In the genomic region with DNA sequence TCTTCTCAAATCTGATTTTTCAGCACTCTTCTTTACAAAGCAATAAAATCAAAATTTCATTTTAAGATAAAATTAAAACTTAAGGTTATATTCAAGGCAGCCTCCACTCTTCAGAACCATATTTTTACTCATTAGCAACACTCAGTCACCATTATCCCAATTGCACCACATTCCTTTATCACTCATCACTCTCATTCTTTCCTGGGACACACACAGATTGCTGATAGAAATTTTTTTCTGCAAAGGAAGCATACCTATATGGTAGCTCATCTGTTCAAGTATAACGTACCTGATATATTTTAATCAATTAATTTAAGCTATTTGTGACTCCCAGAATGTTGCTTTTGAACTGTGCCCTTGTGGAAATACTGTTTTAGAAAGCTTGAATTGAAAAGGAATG, we compare ENCODE assay signal across 21 cellular contexts.
DNase-seq lines count a peak whose midpoint lies in the region; ATAC-seq and TF ChIP-seq lines count a peak whose summit lies in the region.
"Had no signal": no experiment of that assay in that cellular context is flagged by ENCODE, and none has a peak within 500 bp of the region (broad histone marks: within the 10 kb centered on the region; RNA-seq: fewer than 3 reads in every experiment).

No MANE protein-coding gene starts in this region.

- TF ChIP-seq POLR2A in vagina (IDR thresholded peaks at IDR 0.05): no peak

- H3K36me3 ChIP-seq in SK-N-SH (replicated peaks in 1 of 2; ENCODE audit: control insufficient read depth in 1 of 2, insufficient read depth in 2 of 2, low read length in 1 of 2) (no peaks in the 10 kb centered on the region), vagina (no peaks in the 10 kb centered on the region)
- H3K36me3 ChIP-seq: Peyer's patch had no signal

- no peak overlapping the region for H3K4me2 ChIP-seq in SK-N-SH

- H3K4me3 Mint-ChIP-seq in CD4-positive, alpha-beta T cell: no peak overlapping the region
- no peak overlapping the region for H3K4me3 Mint-ChIP-seq in immature natural killer cell
- H3K4me3 Mint-ChIP-seq: B cell had no signal

- no peaks in the 10 kb centered on the region for H4K20me1 ChIP-seq in SK-N-SH (ENCODE audit: insufficient read depth)

- H3K4me3 ChIP-seq in SK-N-SH (ENCODE audit: low read depth in 2 of 2, low read length in 1 of 2) (no peak overlapping the region), choroid plexus epithelial cell (ENCODE audit: low read depth, low read length) (no peak overlapping the region), vagina (no peak overlapping the region)
- H3K4me3 ChIP-seq: Peyer's patch had no signal

- ATAC-seq in CD4-positive, alpha-beta T cell (ENCODE audit: poor library complexity): no peak
- no peak for ATAC-seq in GM18858 (IDR thresholded peaks at IDR 0.05; ENCODE audit: unreplicated experiment)

- peaks cover 7% of the 10 kb centered on the region for H3K9me3 Mint-ChIP-seq in CD4-positive, alpha-beta T cell
- peaks cover 0 to 24% (median 7%) of the 10 kb centered on the region in 6 donors for H3K9me3 Mint-ChIP-seq in immature natural killer cell

- H3K27me3 ChIP-seq in SK-N-SH (ENCODE audit: insufficient read depth) (no peaks in the 10 kb centered on the region), vagina (no peaks in the 10 kb centered on the region)
- no peaks in the 10 kb centered on the region for H3K27me3 ChIP-seq in CD4-positive, alpha-beta T cell (ENCODE audit: control insufficient read depth, insufficient read depth, low read length)
- H3K27me3 ChIP-seq: Peyer's patch had no signal

- no peaks in the 10 kb centered on the region for H3F3A ChIP-seq in SK-N-SH (replicated peaks; ENCODE audit: insufficient read depth)

- H3K27me3 Mint-ChIP-seq in CD4-positive, alpha-beta T cell: no peaks in the 10 kb centered on the region
- H3K27me3 Mint-ChIP-seq in immature natural killer cell (ENCODE audit: low read depth in 3 of 3): peaks cover 0 to 2% (median 0%) of the 10 kb centered on the region in 3 donors
- H3K27me3 Mint-ChIP-seq: B cell had no signal

- H3K27ac Mint-ChIP-seq in CD4-positive, alpha-beta T cell: no peak overlapping the region
- H3K27ac Mint-ChIP-seq in immature natural killer cell: no peak overlapping the region
- H3K27ac Mint-ChIP-seq: B cell had no signal

- DNase-seq in A172 (ENCODE audit: low spot score) (peak; percentile 1), HPDE6-E6E7 (ENCODE audit: extremely low spot score) (peak; percentile 1), SK-N-SH (no peak), choroid plexus epithelial cell (ENCODE audit: low read depth) (peak; percentile 12), vagina (ENCODE audit: extremely low spot score in 2 of 2) (no peak), immature natural killer cell (no peak)
- DNase-seq in CD4-positive, alpha-beta T cell: no peak
- DNase-seq: 8988T, COR-L47, DMS 273 treated with DMSO at 0.1 percent for 48 hours, DND-41, GF-D8, KG1, NCI-H187 treated with DMSO at 0.1 percent for 48 hours, NCI-H526, Peyer's patch, Right ventricle myocardium superior, T-helper 1 cell had no signal

- H3K36me3 Mint-ChIP-seq in CD4-positive, alpha-beta T cell (ENCODE audit: low read depth): no peaks in the 10 kb centered on the region
- H3K36me3 Mint-ChIP-seq in immature natural killer cell: no peaks in the 10 kb centered on the region

- no peak for TF ChIP-seq RAD21 in SK-N-SH (IDR thresholded peaks at IDR 0.05; ENCODE audit: low read length)

- no peak overlapping the region for H3K9ac ChIP-seq in SK-N-SH

- TF ChIP-seq CTCF in SK-N-SH (IDR thresholded peaks at IDR 0.05) (no peak), choroid plexus epithelial cell (conservative IDR thresholded peaks at IDR 0.05; ENCODE audit: low read depth, low read length) (no peak), vagina (IDR thresholded peaks at IDR 0.05) (no peak)
- TF ChIP-seq CTCF in CD4-positive, alpha-beta T cell (IDR thresholded peaks at IDR 0.05): no peak

- H3K9me2 ChIP-seq in SK-N-SH: no peaks in the 10 kb centered on the region

- POLR2A ChIA-PET in SK-N-SH (lab: Yijun Ruan, JAX): no interaction called here
- POLR2A ChIA-PET in CD4-positive, alpha-beta T cell (lab: Charles Lee): no interaction called here

- intact Hi-C loops in vagina (cut with DNase I): no loop called here
- intact Hi-C loops in CD4-positive, alpha-beta T cell (cut with DNase I, micrococcal nuclease): no loop called here

- H2AFZ ChIP-seq in SK-N-SH (ENCODE audit: low read depth): no peak overlapping the region

- H3K27ac ChIP-seq in SK-N-SH (ENCODE audit: low read depth in 2 of 2, low read length in 1 of 2) (no peak overlapping the region; a peak in 1 of 4 replicates), vagina (no peak overlapping the region)
- H3K27ac ChIP-seq in CD4-positive, alpha-beta T cell (ENCODE audit: low read depth, low read length): no peak overlapping the region
- H3K27ac ChIP-seq: HL-60, Peyer's patch had no signal

- no peak for TF ChIP-seq EP300 in SK-N-SH (IDR thresholded peaks at IDR 0.05; ENCODE audit: borderline replicate concordance in 1 of 2, low read depth in 1 of 2, low read length in 1 of 2)

- H3K4me1 Mint-ChIP-seq in CD4-positive, alpha-beta T cell (ENCODE audit: low read depth): no peaks in the 10 kb centered on the region
- no peaks in the 10 kb centered on the region for H3K4me1 Mint-ChIP-seq in immature natural killer cell
- H3K4me1 Mint-ChIP-seq: B cell had no signal

- H3K4me1 ChIP-seq in SK-N-SH (ENCODE audit: control insufficient read depth in 1 of 2, insufficient read depth in 2 of 2, low read depth in 1 of 2, low read length in 1 of 2): no peaks in the 10 kb centered on the region
- H3K4me1 ChIP-seq in vagina: no peaks in the 10 kb centered on the region
- H3K4me1 ChIP-seq: Peyer's patch had no signal

- H3K9me3 ChIP-seq in SK-N-SH (no peaks in the 10 kb centered on the region), vagina (no peaks in the 10 kb centered on the region)
- peaks cover 4% of the 10 kb centered on the region for H3K9me3 ChIP-seq in CD4-positive, alpha-beta T cell (ENCODE audit: control insufficient read depth, low read length)
- H3K9me3 ChIP-seq: Peyer's patch had no signal

- CTCF ChIA-PET in SK-N-SH (lab: Yijun Ruan, JAX): interaction anchor here (1.1 kb wide), 1 partner anchor 24 kb away, joined by 3 read pairs; no protein-coding TSS in a partner anchor
- CTCF ChIA-PET in CD4-positive, alpha-beta T cell (lab: Charles Lee): no interaction called here

- H3K79me2 ChIP-seq in SK-N-SH (ENCODE audit: insufficient read depth): no peaks in the 10 kb centered on the region

- WGBS in SK-N-SH (ENCODE audit: low lambda C conversion rate): 17% methylated on average over 1 of the region's 1 CpG

TF ChIP-seq in SK-N-SH, 30 proteins besides CTCF, POLR2A, EP300 and RAD21:
- TF ChIP-seq RCOR1 (IDR thresholded peaks at IDR 0.05; ENCODE audit: low read length) (no peak), CHD2 (IDR thresholded peaks at IDR 0.05; ENCODE audit: low read length, partially characterized antibody) (no peak), FOSL2 (IDR thresholded peaks at IDR 0.05; ENCODE audit: borderline replicate concordance, low read depth) (peak; percentile 9; the same call in 1 of the 2 replicates), ELF1 (IDR thresholded peaks at IDR 0.05) (no peak)

Comparison
In these comparisons a context has a peak if more than half of its experiments do, and no peak if none do; other contexts are left out.
1. DNase-seq: peak in A172 (single experiment), HPDE6-E6E7 (single experiment) and choroid plexus epithelial cell (single experiment); none in SK-N-SH (single experiment), vagina (0 of 2), CD4-positive, alpha-beta T cell (0 of 10) and immature natural killer cell (0 of 3).